Comparison of ENCODE assay signal across 8 cellular contexts in the genomic region with DNA sequence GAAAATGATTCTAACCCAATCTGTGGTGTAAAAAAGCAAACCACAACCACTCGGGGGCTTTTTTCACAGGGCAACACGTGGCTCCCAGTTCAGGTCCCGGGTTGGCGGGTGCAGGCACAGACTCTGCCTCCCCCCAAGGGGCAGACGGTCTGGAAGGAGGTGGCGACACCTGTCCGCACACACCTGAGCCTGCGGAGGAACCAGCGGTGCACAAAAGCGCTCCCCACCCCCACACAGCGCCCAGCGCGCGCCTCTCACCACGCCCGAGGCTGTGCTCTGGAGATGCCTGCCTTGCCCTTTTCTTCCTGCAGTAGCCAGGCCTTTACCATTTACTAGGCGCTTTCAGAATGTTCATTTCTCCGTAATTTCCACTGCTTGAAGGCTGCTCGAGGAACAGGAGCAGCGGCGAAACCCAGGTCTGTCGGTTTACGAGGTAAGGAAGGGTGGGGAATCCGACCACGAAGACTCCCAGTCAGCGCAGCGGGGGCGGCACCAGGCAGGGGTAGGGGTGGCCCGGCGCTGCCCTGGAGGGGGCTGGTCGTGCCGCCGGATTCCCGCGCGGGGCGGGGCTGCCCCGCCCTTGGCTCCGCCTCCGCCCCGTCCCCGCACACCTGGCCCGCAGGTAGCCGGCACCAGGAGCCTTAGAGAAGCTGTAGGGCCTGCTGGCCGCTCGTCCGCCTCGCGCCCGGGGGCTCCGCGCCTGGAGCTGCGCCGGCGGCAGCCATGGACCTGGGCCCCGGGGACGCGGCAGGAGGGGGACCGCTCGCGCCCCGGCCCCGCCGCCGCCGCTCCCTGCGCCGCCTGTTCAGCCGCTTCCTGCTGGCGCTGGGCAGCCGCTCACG. TPM values are rescaled to one million over a fixed set of nuclear protein-coding genes. Genes with fewer than 3 reads are reported as not detected.
DNase-seq lines count a peak whose midpoint lies in the region.

Gene USP43, plus strand, starts transcription at position 608 of the 842 bp plus-strand sequence. Its CDS starts 116 bp downstream, at position 724.

- DNase-seq in stimulated activated CD4-positive, alpha-beta T cell treated with anti-CD3 and anti-CD28 coated beads, Interleukin-12 subunit alpha, Interleukin-12 subunit beta, amount 100 ng/mL, for 4 hours = peak; percentile 13
- DNase-seq in stimulated activated CD4-positive, alpha-beta T cell treated with anti-CD3 and anti-CD28 coated beads, Interleukin-4, amount 100 ng/mL, for 24 hours = no peak
- DNase-seq in NCI-H510A (lab: John Stamatoyannopoulos, UW) (peak; percentile 78), iPS DF 6.9 (ENCODE audit: low read depth, low spot score) (no peak), SHP77 treated with DMSO at 0.1 percent for 48 hours (lab: John Stamatoyannopoulos, UW) (no peak), NCI-H2107 treated with DMSO at 0.1 percent for 48 hours (lab: John Stamatoyannopoulos, UW; ENCODE audit: unreplicated experiment) (no peak)
- peak; percentile 43 for DNase-seq in activated naive CD8-positive, alpha-beta T cell treated with anti-CD3 and anti-CD28 coated beads for 36 hours

- peaks cover 18% of the 10 kb centered on the region for H3K4me1 Mint-ChIP-seq in activated naive CD8-positive, alpha-beta T cell treated with anti-CD3 and anti-CD28 coated beads for 36 hours

- no peaks in the 10 kb centered on the region for H3K9me3 Mint-ChIP-seq in activated naive CD8-positive, alpha-beta T cell treated with anti-CD3 and anti-CD28 coated beads for 36 hours

- H3K9me3 ChIP-seq in iPS DF 6.9 (ENCODE audit: control insufficient read depth, insufficient read depth, low read length) (no peaks in the 10 kb centered on the region; the same call in 1 of the 2 replicates), skeletal muscle satellite cell (replicated peaks; ENCODE audit: low read length) (no peaks in the 10 kb centered on the region)

- H3K36me3 Mint-ChIP-seq in activated naive CD8-positive, alpha-beta T cell treated with anti-CD3 and anti-CD28 coated beads for 36 hours = no peaks in the 10 kb centered on the region

- H3K4me1 ChIP-seq in iPS DF 6.9 (ENCODE audit: control insufficient read depth, insufficient read depth, low read length) = peaks cover 5% of the 10 kb centered on the region; the same call in 1 of the 2 replicates
- peaks cover 19% of the 10 kb centered on the region for H3K4me1 ChIP-seq in skeletal muscle satellite cell (ENCODE audit: control insufficient read depth, insufficient read depth, low read length)

- no CpG with 5 or more reads among the region's 72 CpGs for WGBS in iPS DF 6.9 (ENCODE audit: insufficient coverage, insufficient read length)

- H3K4me3 ChIP-seq in iPS DF 6.9 (ENCODE audit: low read length) = peak within 1 kb of the TSS; percentile 82
- peak within 1 kb of the TSS; percentile 67 for H3K4me3 ChIP-seq in skeletal muscle satellite cell (ENCODE audit: low read length)

- H3K4me3 Mint-ChIP-seq in activated naive CD8-positive, alpha-beta T cell treated with anti-CD3 and anti-CD28 coated beads for 36 hours = peak within 1 kb of the TSS; percentile 76

- H3K27ac ChIP-seq in iPS DF 6.9 (ENCODE audit: low read length) = no peak within 1 kb of the TSS

- H3K9ac ChIP-seq in skeletal muscle satellite cell (ENCODE audit: low read depth, low read length) = peak within 1 kb of the TSS; percentile 63

- H3K4me2 ChIP-seq in skeletal muscle satellite cell (ENCODE audit: low read length) = peak within 1 kb of the TSS; percentile 94

- H3K36me3 ChIP-seq in iPS DF 6.9 (ENCODE audit: control insufficient read depth, insufficient read depth, low read length) (no peaks in the 10 kb centered on the region), skeletal muscle satellite cell (ENCODE audit: insufficient read depth, low read length) (no peaks in the 10 kb centered on the region)

- peak within 1 kb of the TSS; percentile 8 for H3K27ac Mint-ChIP-seq in activated naive CD8-positive, alpha-beta T cell treated with anti-CD3 and anti-CD28 coated beads for 36 hours

- peaks cover 61% of the 10 kb centered on the region for H3K27me3 Mint-ChIP-seq in activated naive CD8-positive, alpha-beta T cell treated with anti-CD3 and anti-CD28 coated beads for 36 hours

- H3K27me3 ChIP-seq in iPS DF 6.9 (ENCODE audit: control insufficient read depth, insufficient read depth, low read length) = 0 out of 2 replicates have a peak, but pooled peaks cover 2% of the 10 kb centered on the region
- no peaks in the 10 kb centered on the region for H3K27me3 ChIP-seq in skeletal muscle satellite cell (ENCODE audit: control insufficient read depth, insufficient read depth, low read length)

RNA-seq across cellular contexts. Expression of gene USP43, which starts in this region (rescaled TPM):
- total RNA-seq in activated naive CD8-positive, alpha-beta T cell treated with anti-CD3 and anti-CD28 coated beads for 36 hours = under 1 TPM; 0.39 to 0.40 TPM
- total RNA-seq in skeletal muscle satellite cell (2012; rRNA removed) = not detected in 2 replicates

Comparison
In these comparisons a context has a peak if more than half of its experiments do, and no peak if none do; other contexts are left out.
1. DNase-seq: peak in stimulated activated CD4-positive, alpha-beta T cell treated with anti-CD3 and anti-CD28 coated beads, Interleukin-12 subunit alpha, Interleukin-12 subunit beta, amount 100 ng/mL, for 4 hours (single experiment) and NCI-H510A (single experiment); none in stimulated activated CD4-positive, alpha-beta T cell treated with anti-CD3 and anti-CD28 coated beads, Interleukin-4, amount 100 ng/mL, for 24 hours (single experiment), iPS DF 6.9 (single experiment), SHP77 treated with DMSO at 0.1 percent for 48 hours (single experiment) and NCI-H2107 treated with DMSO at 0.1 percent for 48 hours (single experiment).
2. Peak in DNase-seq in activated naive CD8-positive, alpha-beta T cell treated with anti-CD3 and anti-CD28 coated beads for 36 hours; RNA of the gene not detected or under 1 TPM.